ENCODE assay signal across 37 cellular contexts in the genomic region with DNA sequence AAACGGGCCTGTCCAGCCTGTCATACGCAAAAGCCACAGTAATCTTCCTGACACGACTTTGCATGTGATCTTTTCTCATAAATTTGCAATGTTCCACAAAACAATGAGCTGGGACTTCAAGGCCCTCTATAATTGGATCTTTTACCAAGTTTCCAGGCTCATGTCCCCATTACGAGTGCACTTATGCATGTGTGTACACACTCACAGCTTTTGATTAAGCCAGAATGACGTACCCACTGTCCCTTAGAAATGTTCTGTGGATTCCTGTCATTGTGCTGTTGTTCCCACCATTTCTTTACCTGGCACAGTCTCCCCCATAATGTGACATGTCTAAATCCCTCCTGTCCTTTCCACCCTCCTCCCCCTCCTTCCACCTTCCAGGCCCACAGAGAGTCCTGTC. TPM values are rescaled to one million over a fixed set of nuclear protein-coding genes. Genes with fewer than 3 reads are reported as not detected.
DNase-seq lines count a peak whose midpoint lies in the region; ATAC-seq, FAIRE-seq and TF ChIP-seq lines count a peak whose summit lies in the region.
"Had no signal": no experiment of that assay in that cellular context is flagged by ENCODE, and none has a peak within 500 bp of the region (broad histone marks: within the 10 kb centered on the region; RNA-seq: fewer than 3 reads in every experiment).

No MANE protein-coding gene starts in this region.

- H4K20me1 ChIP-seq in HepG2 (ENCODE audit: insufficient read depth, low read length), result no peaks in the 10 kb centered on the region

- peaks cover 0 to 14% of the 10 kb centered on the region in 2 experiments; a peak in 1 of 5 replicates for H3K27me3 ChIP-seq in HepG2 (ENCODE audit: control insufficient read depth in 1 of 2, insufficient read depth in 2 of 2, low read length in 2 of 2)
- no peaks in the 10 kb centered on the region for H3K27me3 ChIP-seq in right lobe of liver
- H3K27me3 ChIP-seq in left lung, result no peaks in the 10 kb centered on the region
- H3K27me3 ChIP-seq in stomach smooth muscle (ENCODE audit: control insufficient read depth in 1 of 2, insufficient read depth in 2 of 2, low read length in 2 of 2), result no peaks in the 10 kb centered on the region
- H3K27me3 ChIP-seq: ovary, spleen had no signal

- peak overlapping the region in 1 of 2 donors; percentile 16 for H3K27ac Mint-ChIP-seq in natural killer cell
- H3K27ac Mint-ChIP-seq: activated naive CD4-positive, alpha-beta T cell treated with anti-CD3 and anti-CD28 coated beads, Interleukin-2, amount 50 U/mL, for 24 hours; activated T-helper 2 cell treated with anti-CD3 and anti-CD28 coated beads, Interferon-gamma antibody, Interleukin-2, Interleukin-4, amounts not matched to agents 10 μg/mL and 5 μg/mL and 100 μg/mL, durations not matched to agents 14 hours and 24 hours and 36 hours; HFFc6; stimulated activated naive CD8-positive, alpha-beta T cell treated with anti-CD3 and anti-CD28 coated beads, Interleukin-15, Interleukin-2, amounts not matched to agents 100 ng/mL and 50 ng/mL, for 24 hours; type B pancreatic cell had no signal

- no peak for TF ChIP-seq POLR2A in HepG2 (IDR thresholded peaks at IDR 0.05; ENCODE audit: insufficient read depth in 1 of 2, low read depth in 2 of 2, low read length in 2 of 2)
- TF ChIP-seq POLR2A in right lobe of liver (IDR thresholded peaks at IDR 0.05), result no peak

- no peaks in the 10 kb centered on the region for H3K36me3 Mint-ChIP-seq in natural killer cell
- H3K36me3 Mint-ChIP-seq: activated naive CD4-positive, alpha-beta T cell treated with anti-CD3 and anti-CD28 coated beads, Interleukin-2, amount 50 U/mL, for 24 hours; CD4-positive, CD25-positive, alpha-beta regulatory T cell; type B pancreatic cell had no signal

- H3K4me1 ChIP-seq in HepG2 (ENCODE audit: insufficient read depth, low read length) (peaks cover 46% of the 10 kb centered on the region), right lobe of liver (peaks cover 0 to 3% (median 0%) of the 10 kb centered on the region in 4 donors), left lung (peaks cover 25 to 49% of the 10 kb centered on the region in 2 donors), stomach smooth muscle (ENCODE audit: control insufficient read depth, insufficient read depth, low read length) (peaks cover 23% of the 10 kb centered on the region)

- H3K4me3 Mint-ChIP-seq in natural killer cell, result no peak overlapping the region
- H3K4me3 Mint-ChIP-seq: activated naive CD4-positive, alpha-beta T cell treated with anti-CD3 and anti-CD28 coated beads, Interleukin-2, amount 50 U/mL, for 24 hours; CD4-positive, CD25-positive, alpha-beta regulatory T cell; HFFc6; stimulated activated naive CD8-positive, alpha-beta T cell treated with anti-CD3 and anti-CD28 coated beads, Interleukin-15, Interleukin-2, amounts not matched to agents 100 ng/mL and 50 ng/mL, for 24 hours; type B pancreatic cell had no signal

- H3K9ac ChIP-seq in HepG2 (ENCODE audit: insufficient read depth, low read depth, low read length) (no peak overlapping the region), stomach smooth muscle (ENCODE audit: low read length in 2 of 2) (no peak overlapping the region)

- intact Hi-C loops in HepG2 (cut with micrococcal nuclease; ENCODE audit: unreplicated experiment), result loop anchor here (2.0 kb wide), 3 partner anchors 65 to 161 kb away; no protein-coding TSS in a partner anchor
- intact Hi-C loops in right lobe of liver (cut with DNase I), result loop anchor here in 1 of 2 donors (10.0 kb wide), 1 partner anchor 465 kb away; no protein-coding TSS in a partner anchor
- intact Hi-C loops in left lung (cut with DNase I), result loop anchor here in 1 of 2 donors (10.0 kb wide), 1 partner anchor 75 kb away; no protein-coding TSS in a partner anchor
- intact Hi-C loops in natural killer cell (cut with micrococcal nuclease), result no loop called here

- 56% methylated on average over 5 of the region's 5 CpGs for WGBS in HepG2 (ENCODE audit: low lambda C conversion rate)
- 57% methylated on average over 5 of the region's 5 CpGs for WGBS in right lobe of liver (ENCODE audit: insufficient coverage, low coverage, low lambda C conversion rate, missing lambda C conversion rate)

- no TSS peak for BruUV-seq in HepG2 (replicated peaks; lab: Mats Ljungman, UMichigan)

- CTCF ChIA-PET in HepG2 (lab: Yijun Ruan, JAX; ENCODE audit: low intra/inter-chr PET ratio, low total read pairs), result interaction anchor here (2.4 kb wide), 1 partner anchor 396 kb away, joined by 22 read pairs; no protein-coding TSS in a partner anchor

- in situ Hi-C loops in HepG2 (cut with HindIII; ENCODE audit: extremely low pct_ligation_motif_present, low pct_unique_long_range_greater_than_20kb), result no loop called here

- H3K9me3 ChIP-seq in HepG2 (ENCODE audit: low read length) (no peaks in the 10 kb centered on the region), right lobe of liver (no peaks in the 10 kb centered on the region), left lung (no peaks in the 10 kb centered on the region), stomach smooth muscle (ENCODE audit: control insufficient read depth in 2 of 2, low read length in 2 of 2) (no peaks in the 10 kb centered on the region)
- H3K9me3 ChIP-seq: ovary, spleen had no signal

- no peak overlapping the region for H3K4me3 ChIP-seq in HepG2 (replicated peaks in 1 of 3; ENCODE audit: insufficient read depth in 1 of 3, low read depth in 2 of 3, low read length in 3 of 3)
- H3K4me3 ChIP-seq in right lobe of liver, result no peak overlapping the region
- no peak overlapping the region for H3K4me3 ChIP-seq in left lung
- H3K4me3 ChIP-seq in stomach smooth muscle (ENCODE audit: low read length in 2 of 2), result no peak overlapping the region
- H3K4me3 ChIP-seq: ovary, spleen had no signal

- no peaks in the 10 kb centered on the region for H3K9me3 Mint-ChIP-seq in natural killer cell
- H3K9me3 Mint-ChIP-seq: activated naive CD4-positive, alpha-beta T cell treated with anti-CD3 and anti-CD28 coated beads, Interleukin-2, amount 50 U/mL, for 24 hours; activated T-helper 2 cell treated with anti-CD3 and anti-CD28 coated beads, Interferon-gamma antibody, Interleukin-2, Interleukin-4, amounts not matched to agents 10 μg/mL and 5 μg/mL and 100 μg/mL, durations not matched to agents 14 hours and 24 hours and 36 hours; HFFc6; stimulated activated naive CD8-positive, alpha-beta T cell treated with anti-CD3 and anti-CD28 coated beads, Interleukin-15, Interleukin-2, amounts not matched to agents 100 ng/mL and 50 ng/mL, for 24 hours; type B pancreatic cell had no signal

- H3K4me2 ChIP-seq in HepG2 (ENCODE audit: low read depth, low read length), result no peak overlapping the region

- ATAC-seq in HepG2 (no peak), right lobe of liver (no peak), left lung (peak; percentile 36), natural killer cell (no peak), HG03175 (IDR thresholded peaks at IDR 0.05; ENCODE audit: unreplicated experiment) (no peak), GM18519 (IDR thresholded peaks at IDR 0.05; ENCODE audit: low FRiP score, unreplicated experiment) (no peak), HG03196 (IDR thresholded peaks at IDR 0.05; ENCODE audit: unreplicated experiment) (no peak)

- TF ChIP-seq EP300 in HepG2 (IDR thresholded peaks at IDR 0.05; ENCODE audit: low read depth in 2 of 2, low read length in 2 of 2) (no peak), HepG2 (CRISPR knock-in tag; IDR thresholded peaks at IDR 0.05; ENCODE audit: borderline replicate concordance) (no peak)

- no peaks in the 10 kb centered on the region for H3K79me2 ChIP-seq in HepG2 (ENCODE audit: insufficient read depth, low read length)

- FAIRE-seq in HepG2 (lab: Jason Lieb, UNC), result peak; percentile 4
- FAIRE-seq: A204.1, bronchial epithelial cell, D721Med, H1, keratinocyte had no signal

- H3K4me1 Mint-ChIP-seq in natural killer cell, result peaks cover 15% of the 10 kb centered on the region in 2 donors

- H3K27ac ChIP-seq in HepG2 (ENCODE audit: extremely low read length, insufficient read depth, low read length) (no peak overlapping the region), right lobe of liver (no peak overlapping the region), left lung (peak overlapping the region; percentile 62 to 67), stomach smooth muscle (ENCODE audit: low read length) (peak overlapping the region; percentile 64)
- H3K27ac ChIP-seq: VCaP had no signal

- POLR2A ChIA-PET in HepG2 (lab: Yijun Ruan, JAX), result interaction anchor here (1.3 to 2.0 kb wide), 2 partner anchors 25 to 51 kb away, joined by 3 to 7 read pairs; no protein-coding TSS in a partner anchor

- no peak overlapping the region for H2AFZ ChIP-seq in HepG2 (ENCODE audit: low read length)

- H3K27me3 Mint-ChIP-seq in natural killer cell (ENCODE audit: low read depth in 2 of 2), result peaks cover 5 to 7% of the 10 kb centered on the region in 2 donors
- H3K27me3 Mint-ChIP-seq: activated naive CD4-positive, alpha-beta T cell treated with anti-CD3 and anti-CD28 coated beads, Interleukin-2, amount 50 U/mL, for 24 hours; stimulated activated naive CD8-positive, alpha-beta T cell treated with anti-CD3 and anti-CD28 coated beads, Interleukin-15, Interleukin-2, amounts not matched to agents 100 ng/mL and 50 ng/mL, for 24 hours; type B pancreatic cell had no signal

- DNase-seq in HepG2 (ENCODE audit: low spot score), result no peak
- no peak for DNase-seq in right lobe of liver
- no peak for DNase-seq in left lung
- DNase-seq in natural killer cell, result no peak
- DNase-seq: activated CD4-positive, alpha-beta T cell treated with anti-CD3 and anti-CD28 coated beads for 4 hours; activated CD8-positive, alpha-beta memory T cell treated with anti-CD3 and anti-CD28 coated beads for 24 hours; activated T-cell treated with anti-CD3 and anti-CD28 coated beads for 4 hours; CD4-positive, CD25-positive, alpha-beta regulatory T cell; cortex of kidney; DND-41; erythroblast; HFFc6; mammary epithelial cell; NCI-H1048; NCI-H446; NCI-H82; ovary; spleen; stimulated activated CD4-positive, alpha-beta T cell treated with anti-CD3 and anti-CD28 coated beads, Interleukin-2, amount 100 ng/mL, for 24 hours; T-helper 9 cell had no signal

- no peak for TF ChIP-seq RAD21 in HepG2 (CRISPR knock-in tag; IDR thresholded peaks at IDR 0.05)

- no peak for TF ChIP-seq CTCF in HepG2 (CRISPR knock-in tag; IDR thresholded peaks at IDR 0.05)
- no peak for TF ChIP-seq CTCF in right lobe of liver (IDR thresholded peaks at IDR 0.05)
- TF ChIP-seq CTCF in left lung (IDR thresholded peaks at IDR 0.05), result no peak
- TF ChIP-seq CTCF in natural killer cell (IDR thresholded peaks at IDR 0.05), result no peak

- H3K36me3 ChIP-seq in HepG2 (replicated peaks in 1 of 2; ENCODE audit: control insufficient read depth in 1 of 2, insufficient read depth in 2 of 2, low read length in 2 of 2) (no peaks in the 10 kb centered on the region), right lobe of liver (no peaks in the 10 kb centered on the region), left lung (no peaks in the 10 kb centered on the region), stomach smooth muscle (ENCODE audit: control insufficient read depth in 2 of 2, insufficient read depth in 2 of 2, low read length in 2 of 2) (no peaks in the 10 kb centered on the region)
- H3K36me3 ChIP-seq: ovary, spleen had no signal

RNA-seq across cellular contexts. Expression of gene TMEM247, which starts 19.7 kb away (rescaled TPM):
- total RNA-seq in HepG2 (2016; rRNA removed; fragmentation: Illumina TruSeq; extraction: Trizol) (not detected in 2 replicates), right lobe of liver (not detected), left lung (not detected), natural killer cell (not detected)
- not detected in 2 replicates for total RNA-seq in HepG2 (2016; cell fraction: cytosol; rRNA removed; fragmentation: Illumina TruSeq; extraction: Trizol; ENCODE audit: low read depth)
- not detected in 2 replicates for total RNA-seq in HepG2 (2016; cell fraction: insoluble cytoplasmic fraction; rRNA removed; fragmentation: Illumina TruSeq; extraction: Trizol)
- not detected in 2 replicates for total RNA-seq in HepG2 (2016; cell fraction: membrane; rRNA removed; fragmentation: Illumina TruSeq; extraction: Trizol)
- not detected in 2 replicates for total RNA-seq in HepG2 (2016; cell fraction: nucleus; rRNA removed; fragmentation: Illumina TruSeq; extraction: Trizol)
- polyA plus RNA-seq in HepG2 (2011; rRNA removed), result not detected in 2 replicates
- not detected in 2 replicates for polyA plus RNA-seq in HepG2 (2011; cell fraction: cytosol; rRNA removed)
- not detected in 2 replicates for polyA plus RNA-seq in HepG2 (2011; cell fraction: nucleus; rRNA removed)
- not detected in 2 replicates for polyA plus RNA-seq in HepG2 (2012)
- polyA plus RNA-seq in HepG2 (2016; cell fraction: cytosol; fragmentation: Illumina TruSeq; extraction: Trizol; ENCODE audit: low read depth), result not detected in 2 replicates
- polyA plus RNA-seq in HepG2 (2016; cell fraction: insoluble cytoplasmic fraction; fragmentation: Illumina TruSeq; extraction: Trizol; ENCODE audit: low read depth), result not detected in 2 replicates
- polyA plus RNA-seq in HepG2 (2016; cell fraction: membrane; fragmentation: Illumina TruSeq; extraction: Trizol; ENCODE audit: low read depth), result not detected in 2 replicates
- not detected in 2 replicates for polyA plus RNA-seq in HepG2 (2016; cell fraction: nucleus; fragmentation: Illumina TruSeq; extraction: Trizol; ENCODE audit: insufficient read depth, low read depth)
- not detected in 2 replicates for polyA minus RNA-seq in HepG2 (2011; rRNA and poly(A)+ RNA removed; ENCODE audit: low replicate concordance)
- polyA minus RNA-seq in HepG2 (2011; cell fraction: cytosol; rRNA and poly(A)+ RNA removed), result not detected in 2 replicates
- polyA minus RNA-seq in HepG2 (2011; cell fraction: nucleus; rRNA and poly(A)+ RNA removed), result not detected in 2 replicates
- total RNA-seq: activated T-helper 2 cell treated with anti-CD3 and anti-CD28 coated beads, Interferon-gamma antibody, Interleukin-2, Interleukin-4, amounts not matched to agents 10 μg/mL and 5 μg/mL and 100 μg/mL, durations not matched to agents 14 hours and 24 hours and 36 hours; bronchial epithelial cell; CD4-positive, CD25-positive, alpha-beta regulatory T cell; fibroblast of villous mesenchyme; H1; HFFc6; mammary epithelial cell; mucosa of gallbladder; ovary; spleen had no signal
- polyA plus RNA-seq: CD4-positive, CD25-positive, alpha-beta regulatory T cell; H1; keratinocyte; mammary epithelial cell; neural cell; ovary; spleen had no signal

Comparison
In these comparisons a context has a peak if more than half of its experiments do, and no peak if none do; other contexts are left out.
1. H3K27ac ChIP-seq: peak in left lung (2 of 2) and stomach smooth muscle (single experiment); none in HepG2 (single experiment) and right lobe of liver (0 of 3).